ENCODE assay signal across 1 cellular context in genomic region chr2:59490192-59490591, GRCh38.
TF ChIP-seq lines count a peak whose summit lies in the region.

No MANE protein-coding gene starts in this region.

TF ChIP-seq in HepG2, 621 proteins besides CTCF, POLR2A, EP300 and RAD21 (continued from another document):
- TF ChIP-seq RBFOX2 (IDR thresholded peaks at IDR 0.05; ENCODE audit: low read depth, low read length): no peak
- TF ChIP-seq MAFK (conservative IDR thresholded peaks at IDR 0.05 in 1 of 2, IDR thresholded peaks at IDR 0.05 in 1 of 2; ENCODE audit: low read length in 2 of 2): peak; percentile 41 to 81
